8 cellular contexts compared by ENCODE assay signal in the genomic region with DNA sequence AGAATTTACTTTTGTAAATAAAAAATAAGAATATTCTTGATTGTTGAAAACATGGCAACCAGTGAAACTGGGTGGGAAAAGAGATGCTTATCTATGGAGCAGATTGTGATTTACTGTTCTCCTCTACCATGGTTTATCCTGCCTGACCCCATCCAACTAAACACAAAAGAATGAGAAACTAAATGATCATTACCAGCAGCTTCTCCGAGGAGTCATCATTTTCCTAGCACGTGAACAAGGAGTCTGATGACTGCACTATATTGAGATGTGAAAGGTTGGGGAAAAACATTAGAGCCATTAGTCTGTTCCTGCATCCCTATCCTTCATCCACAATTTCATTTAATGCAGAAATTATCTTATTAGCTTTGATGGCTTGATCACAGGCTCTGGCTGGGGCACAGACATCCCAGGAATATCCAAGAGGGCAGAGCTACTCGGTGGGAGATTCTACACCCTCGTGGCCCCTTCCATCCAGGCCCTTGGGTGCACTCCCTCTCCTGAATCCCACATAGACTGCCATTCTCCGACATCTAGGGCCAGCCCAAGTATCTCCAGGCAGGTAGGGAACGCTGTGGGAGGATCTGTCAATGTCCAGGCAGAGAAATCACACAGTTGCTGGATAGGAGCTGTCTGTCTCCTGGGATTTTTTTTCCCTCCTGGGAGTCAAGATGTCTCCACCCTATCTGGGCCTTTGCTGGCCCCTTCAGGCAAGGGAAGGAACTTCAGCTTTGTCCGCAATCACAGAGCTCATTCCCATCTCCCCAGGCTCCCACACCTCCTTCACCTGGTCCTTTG. TPM values are rescaled to one million over a fixed set of nuclear protein-coding genes. Genes with fewer than 3 reads are reported as not detected.
DNase-seq lines count a peak whose midpoint lies in the region; ATAC-seq lines count a peak whose summit lies in the region.

No MANE protein-coding gene starts in this region.

- no peaks in the 10 kb centered on the region for H3K9me3 ChIP-seq in trophoblast cell (ENCODE audit: insufficient read depth, low read depth, low read length)

- no peak for ATAC-seq in HG03095 (IDR thresholded peaks at IDR 0.05; ENCODE audit: unreplicated experiment)
- no peak for ATAC-seq in HG02885 (IDR thresholded peaks at IDR 0.05; ENCODE audit: poor library complexity, unreplicated experiment)

- in situ Hi-C loops in SK-MEL-5 (cut with HindIII; ENCODE audit: low pct_unique_long_range_greater_than_20kb, low sequenced_read_pairs): no loop called here

- H3K4me3 ChIP-seq in trophoblast cell (ENCODE audit: low read depth, low read length): no peak overlapping the region

- H3K36me3 ChIP-seq in trophoblast cell (ENCODE audit: control insufficient read depth in 1 of 2, insufficient read depth in 2 of 2, low read length in 2 of 2): no peaks in the 10 kb centered on the region

- no peak overlapping the region for H3K4ac ChIP-seq in trophoblast cell (ENCODE audit: low read depth, low read length)

- H3K79me1 ChIP-seq in trophoblast cell (ENCODE audit: low read length): no peaks in the 10 kb centered on the region

- no peak overlapping the region for H2AK5ac ChIP-seq in trophoblast cell (ENCODE audit: low read length)

- no peak overlapping the region for H4K8ac ChIP-seq in trophoblast cell (ENCODE audit: low read depth, low read length)

- no peaks in the 10 kb centered on the region for H3K4me1 ChIP-seq in trophoblast cell (ENCODE audit: control insufficient read depth in 1 of 2, insufficient read depth in 2 of 2, low read length in 2 of 2)

- no CpG with 5 or more reads among the region's 7 CpGs for WGBS in trophoblast cell (ENCODE audit: extremely low coverage, insufficient coverage, insufficient read length)

- no peak overlapping the region for H2BK120ac ChIP-seq in trophoblast cell (ENCODE audit: insufficient read depth, low read length, poor library complexity)

- no peaks in the 10 kb centered on the region for H3K79me2 ChIP-seq in trophoblast cell (ENCODE audit: control insufficient read depth, insufficient read depth, low read length, poor library complexity)

- no peak overlapping the region for H3K14ac ChIP-seq in trophoblast cell (ENCODE audit: low read length)

- H4K91ac ChIP-seq in trophoblast cell (ENCODE audit: low read depth, low read length): no peak overlapping the region

- H3K23ac ChIP-seq in trophoblast cell (ENCODE audit: low read length): no peak overlapping the region

- no peak overlapping the region for H2BK12ac ChIP-seq in trophoblast cell (ENCODE audit: low read length)

- H3K4me2 ChIP-seq in trophoblast cell (ENCODE audit: low read length): no peak overlapping the region

- DNase-seq in NOMO-1 treated with DMSO at 0.1 percent for 48 hours (lab: John Stamatoyannopoulos, UW; ENCODE audit: unreplicated experiment) (peak; percentile 4), NOMO-1 treated with dmso at 0.1 percent for 144 hours (lab: John Stamatoyannopoulos, UW; ENCODE audit: unreplicated experiment) (no peak), LHCN-M2 (ENCODE audit: low read depth) (peak; percentile 70), SK-MEL-5 (ENCODE audit: low read depth, low spot score) (peak; percentile 81), fibroblast of peridontal ligament (ENCODE audit: extremely low read depth) (peak; percentile 36), trophoblast cell (peak; percentile 78 to 88)

- H3K27ac ChIP-seq in trophoblast cell (ENCODE audit: low read depth, low read length): no peak overlapping the region

- H3K27me3 ChIP-seq in trophoblast cell (ENCODE audit: insufficient read depth, low read length): no peaks in the 10 kb centered on the region

- H4K12ac ChIP-seq in trophoblast cell (ENCODE audit: low read depth, low read length): no peak overlapping the region

- H3K9ac ChIP-seq in trophoblast cell (ENCODE audit: low read length): no peak overlapping the region

- H2AFZ ChIP-seq in trophoblast cell (ENCODE audit: insufficient read depth, low read length, poor library complexity): no peak overlapping the region

- H2BK5ac ChIP-seq in trophoblast cell (ENCODE audit: low read depth, low read length, poor library complexity): no peak overlapping the region

- no peak overlapping the region for H3K18ac ChIP-seq in trophoblast cell (ENCODE audit: low read length)

RNA-seq across cellular contexts. Expression of gene DHRS4, which starts 43.3 kb away (rescaled TPM):
- 42.1 and 50.6 TPM in 2 replicates for total RNA-seq in LHCN-M2 (2014; rRNA removed)
- 51.5 TPM for polyA plus RNA-seq in LHCN-M2 (2012)
- total RNA-seq in SK-MEL-5 (2014; rRNA removed; shearing (Covaris generic)): 53.6 and 56.1 TPM in 2 replicates
- 46.3 and 52.8 TPM in 2 replicates for polyA plus RNA-seq in SK-MEL-5 (2015; cell fraction: cytosol; rRNA removed)
- polyA plus RNA-seq in SK-MEL-5 (2015; cell fraction: nucleus; rRNA removed): 20.2 and 26.3 TPM in 2 replicates
- 11.9 and 12.2 TPM in 2 replicates for polyA plus RNA-seq in trophoblast cell (2013)
